19 cellular contexts compared by ENCODE assay signal in genomic region chr13:97440598-97440997, GRCh38.
"Had no signal": no experiment of that assay in that cellular context is flagged by ENCODE, and none has a peak within 500 bp of the region (broad histone marks: within the 10 kb centered on the region; RNA-seq: fewer than 3 reads in every experiment).

No MANE protein-coding gene starts in this region.

- H3K4me3 ChIP-seq: body of pancreas, psoas muscle had no signal

- H3K27me3 ChIP-seq: body of pancreas had no signal

- FAIRE-seq: TTC549 had no signal

- H3K4me3 Mint-ChIP-seq: activated CD8-positive, alpha-beta T cell treated with anti-CD3 and anti-CD28 coated beads, Interleukin-2, amount 10 ng/mL, durations not matched to agents 7 days and 5 days; activated naive CD4-positive, alpha-beta T cell treated with anti-CD3 and anti-CD28 coated beads, Interleukin-2, amount 50 U/mL, for 24 hours; dendritic cell treated with granulocyte-macrophage colony-stimulating factor and Interleukin-4, amounts not matched to agents 40 ng/mL and 50 ng/mL, for 4 days; effector memory CD8-positive, alpha-beta T cell; mesothelial cell of epicardium; neural crest cell; WTC11 had no signal

- H3K9me3 Mint-ChIP-seq: activated naive CD4-positive, alpha-beta T cell treated with anti-CD3 and anti-CD28 coated beads, Interleukin-2, amount 50 U/mL, for 24 hours; dendritic cell treated with granulocyte-macrophage colony-stimulating factor and Interleukin-4, amounts not matched to agents 40 ng/mL and 50 ng/mL, for 4 days; effector memory CD8-positive, alpha-beta T cell; mesothelial cell of epicardium; neural crest cell; WTC11 had no signal

- H3K9me3 ChIP-seq: body of pancreas, psoas muscle had no signal

- DNase-seq: activated CD4-positive, alpha-beta T cell treated with anti-CD3 and anti-CD28 coated beads for 48 hours; activated CD8-positive, alpha-beta memory T cell treated with anti-CD3 and anti-CD28 coated beads, Interleukin-2, amount 50 U/mL, for 4 hours; activated CD8-positive, alpha-beta T cell treated with anti-CD3 and anti-CD28 coated beads, Interleukin-2, amount 10 ng/mL, durations not matched to agents 7 days and 5 days; activated effector memory CD4-positive, alpha-beta T cell treated with anti-CD3 and anti-CD28 coated beads, Interleukin-2, amount 50 U/mL, for 16 hours; activated T-cell treated with anti-CD3 and anti-CD28 coated beads, Interleukin-2, amount 50 U/mL, for 48 hours; amniotic stem cell; body of pancreas; effector memory CD8-positive, alpha-beta T cell; glutamatergic neuron; psoas muscle; stimulated activated naive CD8-positive, alpha-beta T cell treated with anti-CD3 and anti-CD28 coated beads, Interleukin-15, Interleukin-2, amounts not matched to agents 100 U/mL and 50 U/mL, for 24 hours; trophoblast cell had no signal

- H3K27me3 Mint-ChIP-seq: activated naive CD4-positive, alpha-beta T cell treated with anti-CD3 and anti-CD28 coated beads, Interleukin-2, amount 50 U/mL, for 24 hours; dendritic cell treated with granulocyte-macrophage colony-stimulating factor and Interleukin-4, amounts not matched to agents 40 ng/mL and 50 ng/mL, for 4 days; effector memory CD8-positive, alpha-beta T cell had no signal

- H3K27ac Mint-ChIP-seq: activated CD8-positive, alpha-beta T cell treated with anti-CD3 and anti-CD28 coated beads, Interleukin-2, amount 10 ng/mL, durations not matched to agents 7 days and 5 days; activated naive CD4-positive, alpha-beta T cell treated with anti-CD3 and anti-CD28 coated beads, Interleukin-2, amount 50 U/mL, for 24 hours; dendritic cell treated with granulocyte-macrophage colony-stimulating factor and Interleukin-4, amounts not matched to agents 40 ng/mL and 50 ng/mL, for 4 days; effector memory CD8-positive, alpha-beta T cell; mesothelial cell of epicardium; WTC11 had no signal

- H3K27ac ChIP-seq: body of pancreas, epithelial cell of prostate, psoas muscle had no signal

- H3K4me1 ChIP-seq: body of pancreas had no signal
